In the genomic region with DNA sequence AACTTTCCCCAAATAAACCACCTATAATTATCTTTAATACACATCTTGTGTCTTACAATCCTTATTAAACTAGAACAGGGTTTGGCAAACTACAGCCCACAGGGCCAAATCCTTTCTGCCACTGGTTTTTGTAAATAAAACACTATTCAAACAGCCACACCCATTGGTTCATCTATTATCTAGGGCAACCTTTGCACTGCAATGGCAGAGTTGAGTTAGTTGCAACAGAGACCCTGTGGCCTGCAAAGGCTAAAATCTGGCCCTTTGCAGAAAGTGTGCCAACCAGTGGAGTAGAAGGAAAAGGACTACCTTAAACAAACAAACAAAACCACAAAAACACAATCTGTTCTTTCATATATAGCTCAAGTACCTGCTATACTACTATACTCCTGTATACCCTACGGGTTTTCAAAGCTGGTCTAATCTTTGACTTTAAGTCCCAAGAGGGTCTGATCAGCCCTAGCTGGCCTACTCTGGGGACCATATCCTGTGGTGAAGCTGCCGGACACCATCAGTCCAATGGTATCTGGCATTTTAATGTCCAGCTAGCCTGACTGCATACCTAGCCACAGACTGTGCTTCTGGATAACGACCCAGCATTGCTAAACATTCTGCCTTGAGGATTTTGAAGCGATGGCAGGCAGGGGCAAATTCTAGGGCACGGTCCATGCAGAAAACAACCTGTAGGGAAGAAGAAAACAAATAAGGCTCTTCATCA, we compare ENCODE assay signal across 1 cellular context.
A peak's percentile ranks its signal among the peaks of the same experiment; 100 is the strongest.
TF ChIP-seq lines count a peak whose summit lies in the region.

No MANE protein-coding gene starts in this region.

TF ChIP-seq in HepG2, 621 proteins besides CTCF, POLR2A, EP300 and RAD21 (continued from another document and continues in another):
- TF ChIP-seq ZNF282 (IDR thresholded peaks at IDR 0.05; ENCODE audit: partially characterized antibody) (no peak), ZNF460 (CRISPR knock-in tag; IDR thresholded peaks at IDR 0.05; ENCODE audit: borderline replicate concordance) (no peak), FOXC1 (CRISPR knock-in tag; IDR thresholded peaks at IDR 0.05; ENCODE audit: borderline replicate concordance) (no peak), GTF2F1 (IDR thresholded peaks at IDR 0.05; ENCODE audit: low read length) (no peak), ARHGAP35 (CRISPR knock-in tag; IDR thresholded peaks at IDR 0.05; ENCODE audit: borderline replicate concordance) (no peak), HMG20B (CRISPR knock-in tag; conservative IDR thresholded peaks at IDR 0.05) (peak; percentile 95)
- TF ChIP-seq, protein P1, sequence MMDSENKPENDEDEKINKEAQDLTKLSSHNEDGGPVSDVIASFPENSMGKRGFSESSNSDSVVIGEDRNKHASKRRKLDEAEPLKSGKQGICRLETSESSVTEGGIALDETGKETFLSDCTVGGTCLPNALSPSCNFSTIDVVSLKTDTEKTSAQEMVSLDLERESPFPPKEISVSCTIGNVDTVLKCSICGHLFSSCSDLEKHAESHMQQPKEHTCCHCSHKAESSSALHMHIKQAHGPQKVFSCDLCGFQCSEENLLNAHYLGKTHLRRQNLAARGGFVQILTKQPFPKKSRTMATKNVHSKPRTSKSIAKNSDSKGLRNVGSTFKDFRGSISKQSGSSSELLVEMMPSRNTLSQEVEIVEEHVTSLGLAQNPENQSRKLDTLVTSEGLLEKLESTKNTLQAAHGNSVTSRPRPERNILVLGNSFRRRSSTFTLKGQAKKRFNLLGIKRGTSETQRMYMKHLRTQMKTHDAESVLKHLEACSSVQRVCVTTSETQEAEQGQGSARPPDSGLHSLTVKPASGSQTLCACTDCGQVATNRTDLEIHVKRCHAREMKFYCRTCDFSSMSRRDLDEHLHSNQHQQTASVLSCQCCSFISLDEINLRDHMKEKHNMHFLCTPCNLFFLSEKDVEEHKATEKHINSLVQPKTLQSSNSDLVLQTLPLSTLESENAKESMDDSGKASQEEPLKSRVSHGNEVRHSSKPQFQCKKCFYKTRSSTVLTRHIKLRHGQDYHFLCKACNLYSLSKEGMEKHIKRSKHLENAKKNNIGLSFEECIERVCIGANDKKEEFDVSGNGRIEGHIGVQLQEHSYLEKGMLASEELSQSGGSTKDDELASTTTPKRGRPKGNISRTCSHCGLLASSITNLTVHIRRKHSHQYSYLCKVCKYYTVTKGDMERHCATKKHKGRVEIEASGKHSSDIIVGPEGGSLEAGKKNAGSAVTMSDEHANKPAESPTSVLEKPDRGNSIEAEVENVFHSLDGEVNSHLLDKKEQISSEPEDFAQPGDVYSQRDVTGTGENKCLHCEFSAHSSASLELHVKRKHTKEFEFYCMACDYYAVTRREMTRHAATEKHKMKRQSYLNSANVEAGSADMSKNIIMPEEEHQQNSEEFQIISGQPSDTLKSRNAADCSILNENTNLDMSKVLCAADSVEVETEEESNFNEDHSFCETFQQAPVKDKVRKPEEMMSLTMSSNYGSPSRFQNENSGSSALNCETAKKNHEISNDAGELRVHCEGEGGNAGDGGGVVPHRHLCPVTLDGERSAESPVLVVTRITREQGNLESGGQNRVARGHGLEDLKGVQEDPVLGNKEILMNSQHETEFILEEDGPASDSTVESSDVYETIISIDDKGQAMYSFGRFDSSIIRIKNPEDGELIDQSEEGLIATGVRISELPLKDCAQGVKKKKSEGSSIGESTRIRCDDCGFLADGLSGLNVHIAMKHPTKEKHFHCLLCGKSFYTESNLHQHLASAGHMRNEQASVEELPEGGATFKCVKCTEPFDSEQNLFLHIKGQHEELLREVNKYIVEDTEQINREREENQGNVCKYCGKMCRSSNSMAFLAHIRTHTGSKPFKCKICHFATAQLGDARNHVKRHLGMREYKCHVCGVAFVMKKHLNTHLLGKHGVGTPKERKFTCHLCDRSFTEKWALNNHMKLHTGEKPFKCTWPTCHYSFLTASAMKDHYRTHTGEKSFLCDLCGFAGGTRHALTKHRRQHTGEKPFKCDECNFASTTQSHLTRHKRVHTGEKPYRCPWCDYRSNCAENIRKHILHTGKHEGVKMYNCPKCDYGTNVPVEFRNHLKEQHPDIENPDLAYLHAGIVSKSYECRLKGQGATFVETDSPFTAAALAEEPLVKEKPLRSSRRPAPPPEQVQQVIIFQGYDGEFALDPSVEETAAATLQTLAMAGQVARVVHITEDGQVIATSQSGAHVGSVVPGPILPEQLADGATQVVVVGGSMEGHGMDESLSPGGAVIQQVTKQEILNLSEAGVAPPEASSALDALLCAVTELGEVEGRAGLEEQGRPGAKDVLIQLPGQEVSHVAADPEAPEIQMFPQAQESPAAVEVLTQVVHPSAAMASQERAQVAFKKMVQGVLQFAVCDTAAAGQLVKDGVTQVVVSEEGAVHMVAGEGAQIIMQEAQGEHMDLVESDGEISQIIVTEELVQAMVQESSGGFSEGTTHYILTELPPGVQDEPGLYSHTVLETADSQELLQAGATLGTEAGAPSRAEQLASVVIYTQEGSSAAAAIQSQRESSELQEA (CRISPR knock-in tag; IDR thresholded peaks at IDR 0.05; ENCODE audit: not compliant biosample characterization): no peak
- TF ChIP-seq, protein P2, sequence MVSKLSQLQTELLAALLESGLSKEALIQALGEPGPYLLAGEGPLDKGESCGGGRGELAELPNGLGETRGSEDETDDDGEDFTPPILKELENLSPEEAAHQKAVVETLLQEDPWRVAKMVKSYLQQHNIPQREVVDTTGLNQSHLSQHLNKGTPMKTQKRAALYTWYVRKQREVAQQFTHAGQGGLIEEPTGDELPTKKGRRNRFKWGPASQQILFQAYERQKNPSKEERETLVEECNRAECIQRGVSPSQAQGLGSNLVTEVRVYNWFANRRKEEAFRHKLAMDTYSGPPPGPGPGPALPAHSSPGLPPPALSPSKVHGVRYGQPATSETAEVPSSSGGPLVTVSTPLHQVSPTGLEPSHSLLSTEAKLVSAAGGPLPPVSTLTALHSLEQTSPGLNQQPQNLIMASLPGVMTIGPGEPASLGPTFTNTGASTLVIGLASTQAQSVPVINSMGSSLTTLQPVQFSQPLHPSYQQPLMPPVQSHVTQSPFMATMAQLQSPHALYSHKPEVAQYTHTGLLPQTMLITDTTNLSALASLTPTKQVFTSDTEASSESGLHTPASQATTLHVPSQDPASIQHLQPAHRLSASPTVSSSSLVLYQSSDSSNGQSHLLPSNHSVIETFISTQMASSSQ (IDR thresholded peaks at IDR 0.05; ENCODE audit: low read depth): no peak
- TF ChIP-seq, protein P2 (CRISPR knock-in tag; IDR thresholded peaks at IDR 0.05; ENCODE audit: borderline replicate concordance): no peak
- TF ChIP-seq, protein P3, sequence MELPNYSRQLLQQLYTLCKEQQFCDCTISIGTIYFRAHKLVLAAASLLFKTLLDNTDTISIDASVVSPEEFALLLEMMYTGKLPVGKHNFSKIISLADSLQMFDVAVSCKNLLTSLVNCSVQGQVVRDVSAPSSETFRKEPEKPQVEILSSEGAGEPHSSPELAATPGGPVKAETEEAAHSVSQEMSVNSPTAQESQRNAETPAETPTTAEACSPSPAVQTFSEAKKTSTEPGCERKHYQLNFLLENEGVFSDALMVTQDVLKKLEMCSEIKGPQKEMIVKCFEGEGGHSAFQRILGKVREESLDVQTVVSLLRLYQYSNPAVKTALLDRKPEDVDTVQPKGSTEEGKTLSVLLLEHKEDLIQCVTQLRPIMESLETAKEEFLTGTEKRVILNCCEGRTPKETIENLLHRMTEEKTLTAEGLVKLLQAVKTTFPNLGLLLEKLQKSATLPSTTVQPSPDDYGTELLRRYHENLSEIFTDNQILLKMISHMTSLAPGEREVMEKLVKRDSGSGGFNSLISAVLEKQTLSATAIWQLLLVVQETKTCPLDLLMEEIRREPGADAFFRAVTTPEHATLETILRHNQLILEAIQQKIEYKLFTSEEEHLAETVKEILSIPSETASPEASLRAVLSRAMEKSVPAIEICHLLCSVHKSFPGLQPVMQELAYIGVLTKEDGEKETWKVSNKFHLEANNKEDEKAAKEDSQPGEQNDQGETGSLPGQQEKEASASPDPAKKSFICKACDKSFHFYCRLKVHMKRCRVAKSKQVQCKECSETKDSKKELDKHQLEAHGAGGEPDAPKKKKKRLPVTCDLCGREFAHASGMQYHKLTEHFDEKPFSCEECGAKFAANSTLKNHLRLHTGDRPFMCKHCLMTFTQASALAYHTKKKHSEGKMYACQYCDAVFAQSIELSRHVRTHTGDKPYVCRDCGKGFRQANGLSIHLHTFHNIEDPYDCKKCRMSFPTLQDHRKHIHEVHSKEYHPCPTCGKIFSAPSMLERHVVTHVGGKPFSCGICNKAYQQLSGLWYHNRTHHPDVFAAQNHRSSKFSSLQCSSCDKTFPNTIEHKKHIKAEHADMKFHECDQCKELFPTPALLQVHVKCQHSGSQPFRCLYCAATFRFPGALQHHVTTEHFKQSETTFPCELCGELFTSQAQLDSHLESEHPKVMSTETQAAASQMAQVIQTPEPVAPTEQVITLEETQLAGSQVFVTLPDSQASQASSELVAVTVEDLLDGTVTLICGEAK (IDR thresholded peaks at IDR 0.05): no peak
- TF ChIP-seq, protein P3 (CRISPR knock-in tag; IDR thresholded peaks at IDR 0.05): no peak
- TF ChIP-seq, protein P4, sequence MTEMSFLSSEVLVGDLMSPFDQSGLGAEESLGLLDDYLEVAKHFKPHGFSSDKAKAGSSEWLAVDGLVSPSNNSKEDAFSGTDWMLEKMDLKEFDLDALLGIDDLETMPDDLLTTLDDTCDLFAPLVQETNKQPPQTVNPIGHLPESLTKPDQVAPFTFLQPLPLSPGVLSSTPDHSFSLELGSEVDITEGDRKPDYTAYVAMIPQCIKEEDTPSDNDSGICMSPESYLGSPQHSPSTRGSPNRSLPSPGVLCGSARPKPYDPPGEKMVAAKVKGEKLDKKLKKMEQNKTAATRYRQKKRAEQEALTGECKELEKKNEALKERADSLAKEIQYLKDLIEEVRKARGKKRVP (CRISPR knock-in tag; IDR thresholded peaks at IDR 0.05): peak in 1 of 2 experiments; percentile 50; a peak in 1 of 4 replicates
- TF ChIP-seq, protein P5, sequence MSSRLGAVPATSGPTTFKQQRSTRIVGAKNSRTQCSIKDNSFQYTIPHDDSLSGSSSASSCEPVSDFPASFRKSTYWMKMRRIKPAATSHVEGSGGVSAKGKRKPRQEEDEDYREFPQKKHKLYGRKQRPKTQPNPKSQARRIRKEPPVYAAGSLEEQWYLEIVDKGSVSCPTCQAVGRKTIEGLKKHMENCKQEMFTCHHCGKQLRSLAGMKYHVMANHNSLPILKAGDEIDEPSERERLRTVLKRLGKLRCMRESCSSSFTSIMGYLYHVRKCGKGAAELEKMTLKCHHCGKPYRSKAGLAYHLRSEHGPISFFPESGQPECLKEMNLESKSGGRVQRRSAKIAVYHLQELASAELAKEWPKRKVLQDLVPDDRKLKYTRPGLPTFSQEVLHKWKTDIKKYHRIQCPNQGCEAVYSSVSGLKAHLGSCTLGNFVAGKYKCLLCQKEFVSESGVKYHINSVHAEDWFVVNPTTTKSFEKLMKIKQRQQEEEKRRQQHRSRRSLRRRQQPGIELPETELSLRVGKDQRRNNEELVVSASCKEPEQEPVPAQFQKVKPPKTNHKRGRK (CRISPR knock-in tag; IDR thresholded peaks at IDR 0.05): no peak
- TF ChIP-seq, protein P6, sequence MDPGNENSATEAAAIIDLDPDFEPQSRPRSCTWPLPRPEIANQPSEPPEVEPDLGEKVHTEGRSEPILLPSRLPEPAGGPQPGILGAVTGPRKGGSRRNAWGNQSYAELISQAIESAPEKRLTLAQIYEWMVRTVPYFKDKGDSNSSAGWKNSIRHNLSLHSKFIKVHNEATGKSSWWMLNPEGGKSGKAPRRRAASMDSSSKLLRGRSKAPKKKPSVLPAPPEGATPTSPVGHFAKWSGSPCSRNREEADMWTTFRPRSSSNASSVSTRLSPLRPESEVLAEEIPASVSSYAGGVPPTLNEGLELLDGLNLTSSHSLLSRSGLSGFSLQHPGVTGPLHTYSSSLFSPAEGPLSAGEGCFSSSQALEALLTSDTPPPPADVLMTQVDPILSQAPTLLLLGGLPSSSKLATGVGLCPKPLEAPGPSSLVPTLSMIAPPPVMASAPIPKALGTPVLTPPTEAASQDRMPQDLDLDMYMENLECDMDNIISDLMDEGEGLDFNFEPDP (CRISPR knock-in tag; conservative IDR thresholded peaks at IDR 0.05): no peak
